In genomic region chr14:96189288-96189711, GRCh38 we compare ENCODE assay signal across 14 cellular contexts. TPM values are rescaled to one million over a fixed set of nuclear protein-coding genes. Genes with fewer than 3 reads are reported as not detected.
DNase-seq lines count a peak whose midpoint lies in the region; ATAC-seq and TF ChIP-seq lines count a peak whose summit lies in the region.
"Had no signal": no experiment of that assay in that cellular context is flagged by ENCODE, and none has a peak within 500 bp of the region (broad histone marks: within the 10 kb centered on the region; RNA-seq: fewer than 3 reads in every experiment).

No MANE protein-coding gene starts in this region.

- intact Hi-C loops in mucosa of descending colon (cut with DNase I, micrococcal nuclease) (no loop called here), sigmoid colon (cut with DNase I) (no loop called here)

- H3K27ac ChIP-seq in sigmoid colon: peak overlapping the region in 1 of 4 donors; percentile 41
- H3K27ac ChIP-seq: BLaER1 treated with 17β-estradiol and CSF1 and Interleukin-3, amounts not matched to agents 10 nM and 100 nM; VCaP had no signal

- H3K4me3 Mint-ChIP-seq in activated T-helper 17 cell treated with anti-CD3 and anti-CD28 coated beads, Interleukin-2, amount 50 U/mL, for 72 hours: no peak overlapping the region
- H3K4me3 Mint-ChIP-seq: activated T-cell treated with anti-CD3 and anti-CD28 coated beads, Interleukin-2, amount 50 U/mL, for 24 hours had no signal

- no peak for TF ChIP-seq EP300 in sigmoid colon (IDR thresholded peaks at IDR 0.05)

- H3K27ac Mint-ChIP-seq in activated T-helper 17 cell treated with anti-CD3 and anti-CD28 coated beads, Interleukin-2, amount 50 U/mL, for 72 hours: no peak overlapping the region
- H3K27ac Mint-ChIP-seq: activated T-cell treated with anti-CD3 and anti-CD28 coated beads, Interleukin-2, amount 50 U/mL, for 24 hours had no signal

- peaks cover 6% of the 10 kb centered on the region for H3K4me1 Mint-ChIP-seq in activated T-helper 17 cell treated with anti-CD3 and anti-CD28 coated beads, Interleukin-2, amount 50 U/mL, for 72 hours

- TF ChIP-seq CTCF in mucosa of descending colon (IDR thresholded peaks at IDR 0.05) (no peak), sigmoid colon (IDR thresholded peaks at IDR 0.05) (no peak)

- no peaks in the 10 kb centered on the region for H3K27me3 ChIP-seq in sigmoid colon
- H3K27me3 ChIP-seq: BLaER1 treated with 17β-estradiol and CSF1 and Interleukin-3, amounts not matched to agents 10 nM and 100 nM had no signal

- peaks cover 32% of the 10 kb centered on the region for H3K27me3 Mint-ChIP-seq in activated T-helper 17 cell treated with anti-CD3 and anti-CD28 coated beads, Interleukin-2, amount 50 U/mL, for 72 hours

- H3K4me3 ChIP-seq in mucosa of descending colon (no peak overlapping the region), sigmoid colon (no peak overlapping the region)
- H3K4me3 ChIP-seq: BLaER1 treated with 17β-estradiol and CSF1 and Interleukin-3, amounts not matched to agents 10 nM and 100 nM had no signal

- H3K9me3 ChIP-seq in mucosa of descending colon (no peaks in the 10 kb centered on the region), sigmoid colon (no peaks in the 10 kb centered on the region)
- H3K9me3 ChIP-seq: BLaER1 treated with 17β-estradiol and CSF1 and Interleukin-3, amounts not matched to agents 10 nM and 100 nM had no signal

- H3K36me3 ChIP-seq in mucosa of descending colon (ENCODE audit: low read depth): no peaks in the 10 kb centered on the region
- H3K36me3 ChIP-seq in sigmoid colon: no peaks in the 10 kb centered on the region
- H3K36me3 ChIP-seq: BLaER1 treated with 17β-estradiol and CSF1 and Interleukin-3, amounts not matched to agents 10 nM and 100 nM had no signal

- H3K9me3 Mint-ChIP-seq in activated T-helper 17 cell treated with anti-CD3 and anti-CD28 coated beads, Interleukin-2, amount 50 U/mL, for 72 hours: no peaks in the 10 kb centered on the region
- H3K9me3 Mint-ChIP-seq: activated T-cell treated with anti-CD3 and anti-CD28 coated beads, Interleukin-2, amount 50 U/mL, for 24 hours had no signal

- TF ChIP-seq POLR2A in sigmoid colon (IDR thresholded peaks at IDR 0.05): no peak

- H3K4me1 ChIP-seq in mucosa of descending colon (ENCODE audit: low read depth): no peaks in the 10 kb centered on the region
- H3K4me1 ChIP-seq in sigmoid colon: peaks cover 0 to 9% (median 0%) of the 10 kb centered on the region in 4 donors

- no peaks in the 10 kb centered on the region for H3K36me3 Mint-ChIP-seq in activated T-helper 17 cell treated with anti-CD3 and anti-CD28 coated beads, Interleukin-2, amount 50 U/mL, for 72 hours (ENCODE audit: low read depth)

- WGBS in sigmoid colon, 2 donors: 56 to 73% methylated on average over 11 of the region's 11 CpGs

- peak; percentile 56 for ATAC-seq in GM21717 (IDR thresholded peaks at IDR 0.05; ENCODE audit: unreplicated experiment)
- ATAC-seq in activated T-helper 17 cell treated with anti-CD3 and anti-CD28 coated beads, Interleukin-2, amount 50 U/mL, for 72 hours (replicated peaks): peak; percentile 26
- ATAC-seq in mucosa of descending colon: peak; percentile 37
- ATAC-seq in GM19452 (IDR thresholded peaks at IDR 0.05; ENCODE audit: unreplicated experiment): no peak
- ATAC-seq: Right ventricle myocardium inferior had no signal

- DNase-seq in CD1c-positive myeloid dendritic cell (ENCODE audit: extremely low spot score) (peak; percentile 81), mucosa of descending colon (no peak), NCI-H345 (lab: John Stamatoyannopoulos, UW) (no peak), sigmoid colon (no peak)
- DNase-seq in activated T-cell treated with anti-CD3 and anti-CD28 coated beads, Interleukin-2, amount 50 U/mL, for 1 hour: no peak
- DNase-seq: activated T-cell treated with anti-CD3 and anti-CD28 coated beads, Interleukin-2, amount 50 U/mL, for 24 hours; Kasumi-1; NCI-H446 treated with DMSO at 0.1 percent for 48 hours had no signal

RNA-seq across cellular contexts. Expression of gene BDKRB2, which starts 15.3 kb away (rescaled TPM):
- total RNA-seq in activated T-helper 17 cell treated with anti-CD3 and anti-CD28 coated beads, Interleukin-2, amount 50 U/mL, for 72 hours: not detected
- 10 to 100 TPM; 18.7 to 38.6 (median 25.4) TPM for total RNA-seq in mucosa of descending colon
- 1 to 10 TPM; 1.8 to 4.5 (median 3.9) TPM for total RNA-seq in sigmoid colon
- polyA plus RNA-seq in sigmoid colon: 10 to 100 TPM in 1 of 3 donors, 1 to 10 TPM in 2; 6.0 to 10.8 (median 8.7) TPM
